1 cellular context compared by ENCODE assay signal in genomic region chr2:169757778-169758177, GRCh38.
TF ChIP-seq lines count a peak whose summit lies in the region.

No MANE protein-coding gene starts in this region.

TF ChIP-seq in K562, 482 proteins besides CTCF, POLR2A, EP300 and RAD21:
- TF ChIP-seq CEBPB (tag; IDR thresholded peaks at IDR 0.05) (peak; percentile 24; the same call in 1 of the 2 replicates), STAG1 (CRISPR knock-in tag; IDR thresholded peaks at IDR 0.05; ENCODE audit: borderline replicate concordance) (no peak)
